9 cellular contexts compared by ENCODE assay signal in the genomic region with DNA sequence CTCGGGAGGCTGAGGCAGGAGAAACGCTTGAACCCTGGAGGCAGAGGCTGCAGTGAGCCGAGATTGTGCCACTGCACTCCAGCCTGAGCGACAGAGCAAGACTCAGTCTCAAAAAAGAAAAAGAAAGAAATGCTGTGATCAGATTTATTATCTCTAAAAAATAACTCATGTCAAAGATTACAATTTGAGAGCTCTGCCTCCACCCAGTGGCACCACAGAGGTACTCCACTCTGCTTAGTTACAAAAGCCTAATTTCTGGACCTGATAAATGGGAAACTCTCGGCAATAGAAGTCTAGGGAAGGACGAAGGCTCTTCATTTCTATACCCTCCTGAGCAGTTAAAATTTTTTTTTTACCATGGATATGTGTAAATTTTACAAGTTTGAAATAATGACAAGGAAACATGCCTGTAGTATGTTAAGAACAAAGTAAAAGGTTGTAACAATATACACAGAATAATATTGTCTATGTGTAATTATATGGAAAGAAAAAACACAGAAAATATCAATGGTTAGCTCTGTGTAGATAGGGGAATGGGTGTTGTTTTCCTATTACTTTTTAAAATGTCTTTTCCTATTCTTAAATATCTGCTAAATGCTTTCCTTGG.
DNase-seq lines count a peak whose midpoint lies in the region; ATAC-seq and TF ChIP-seq lines count a peak whose summit lies in the region.
"Had no signal": no experiment of that assay in that cellular context is flagged by ENCODE, and none has a peak within 500 bp of the region (broad histone marks: within the 10 kb centered on the region; RNA-seq: fewer than 3 reads in every experiment).

No MANE protein-coding gene starts in this region.

- peaks cover 28% of the 10 kb centered on the region for H3K4me1 Mint-ChIP-seq in activated CD8-positive, alpha-beta T cell treated with anti-CD3 and anti-CD28 coated beads for 36 hours (ENCODE audit: low read depth)
- H3K4me1 Mint-ChIP-seq in natural killer cell treated with Interleukin-12 subunit alpha and Interleukin-12 subunit beta and Interleukin-15 and Interleukin-18, amount 100 ng/mL, for 72 hours (ENCODE audit: low read depth in 2 of 2) = peaks cover 13 to 28% of the 10 kb centered on the region in 2 donors

- POLR2A ChIA-PET in BJ (lab: Charles Lee) = interaction anchor here (0.6 kb wide), 3 partner anchors 100 to 150 kb away, joined by 3 to 4 read pairs (median 3); a partner anchor contains a TSS
- POLR2A ChIA-PET in activated CD8-positive, alpha-beta T cell treated with anti-CD3 and anti-CD28 coated beads for 36 hours (lab: Charles Lee) = interaction anchor here (1.0 kb wide), 1 partner anchor 149 kb away, joined by 3 read pairs; a partner anchor contains a TSS

- intact Hi-C loops in activated CD8-positive, alpha-beta T cell treated with anti-CD3 and anti-CD28 coated beads for 36 hours (cut with micrococcal nuclease) = loop anchor here (5.0 kb wide), 2 partner anchors 223 to 553 kb away; no protein-coding TSS in a partner anchor

- no peak for DNase-seq in BJ (ENCODE audit: low read depth)
- DNase-seq in NCI-H774 (lab: John Stamatoyannopoulos, UW) = peak; percentile 38
- DNase-seq in activated CD8-positive, alpha-beta T cell treated with anti-CD3 and anti-CD28 coated beads for 36 hours = peak; percentile 69
- no peak for DNase-seq in epithelial cell of proximal tubule (ENCODE audit: low read depth)
- no peak for DNase-seq in natural killer cell treated with Interleukin-12 subunit alpha and Interleukin-12 subunit beta and Interleukin-15 and Interleukin-18, amount 100 ng/mL, for 72 hours (ENCODE audit: low spot score)
- DNase-seq in stromal cell of bone marrow (ENCODE audit: low read depth) = peak; percentile 53

- no peaks in the 10 kb centered on the region for H3K27me3 ChIP-seq in BJ (ENCODE audit: control insufficient read depth, insufficient read depth, low read length)

- no peaks in the 10 kb centered on the region for H3K36me3 ChIP-seq in BJ (ENCODE audit: control insufficient read depth, insufficient read depth, low read length)

- H3K4me3 ChIP-seq in BJ (ENCODE audit: low read depth, low read length) (no peak overlapping the region), epithelial cell of proximal tubule (ENCODE audit: low read depth, low read length) (no peak overlapping the region)

- no peak overlapping the region for H3K4me3 Mint-ChIP-seq in activated CD8-positive, alpha-beta T cell treated with anti-CD3 and anti-CD28 coated beads for 36 hours
- no peak overlapping the region for H3K4me3 Mint-ChIP-seq in natural killer cell treated with Interleukin-12 subunit alpha and Interleukin-12 subunit beta and Interleukin-15 and Interleukin-18, amount 100 ng/mL, for 72 hours
- H3K4me3 Mint-ChIP-seq: IgD-negative memory B cell had no signal

- peak; percentile 48 for ATAC-seq in GM19328 (IDR thresholded peaks at IDR 0.05; ENCODE audit: unreplicated experiment)
- peak; percentile 84 for ATAC-seq in HG03442 (IDR thresholded peaks at IDR 0.05; ENCODE audit: unreplicated experiment)
- ATAC-seq in activated CD8-positive, alpha-beta T cell treated with anti-CD3 and anti-CD28 coated beads for 36 hours = peak; percentile 86
- peak; percentile 62 to 69 for ATAC-seq in natural killer cell treated with Interleukin-12 subunit alpha and Interleukin-12 subunit beta and Interleukin-15 and Interleukin-18, amount 100 ng/mL, for 72 hours

- H3K36me3 Mint-ChIP-seq in activated CD8-positive, alpha-beta T cell treated with anti-CD3 and anti-CD28 coated beads for 36 hours (ENCODE audit: low read depth) = peaks cover 12% of the 10 kb centered on the region
- H3K36me3 Mint-ChIP-seq in natural killer cell treated with Interleukin-12 subunit alpha and Interleukin-12 subunit beta and Interleukin-15 and Interleukin-18, amount 100 ng/mL, for 72 hours = no peaks in the 10 kb centered on the region

- CTCF ChIA-PET in BJ (lab: Yijun Ruan, JAX) = interaction anchor here (0.6 to 1.8 kb wide), 14 partner anchors 9 to 1083 kb away, joined by 3 to 7 read pairs (median 4); no protein-coding TSS in a partner anchor
- CTCF ChIA-PET in activated CD8-positive, alpha-beta T cell treated with anti-CD3 and anti-CD28 coated beads for 36 hours (lab: Charles Lee) = interaction anchor here (0.6 to 2.3 kb wide), 18 partner anchors 9 to 511 kb away, joined by 3 to 12 read pairs (median 4); a partner anchor contains a TSS

- H3K9me3 Mint-ChIP-seq in activated CD8-positive, alpha-beta T cell treated with anti-CD3 and anti-CD28 coated beads for 36 hours = no peaks in the 10 kb centered on the region
- no peaks in the 10 kb centered on the region for H3K9me3 Mint-ChIP-seq in natural killer cell treated with Interleukin-12 subunit alpha and Interleukin-12 subunit beta and Interleukin-15 and Interleukin-18, amount 100 ng/mL, for 72 hours
- H3K9me3 Mint-ChIP-seq: IgD-negative memory B cell had no signal

- TF ChIP-seq CTCF in BJ (IDR thresholded peaks at IDR 0.05; ENCODE audit: insufficient read depth, low read depth, low read length) (peak; percentile 83), epithelial cell of proximal tubule (conservative IDR thresholded peaks at IDR 0.05; ENCODE audit: low read depth, low read length) (peak; percentile 87)
- peak; percentile 95 for TF ChIP-seq CTCF in activated CD8-positive, alpha-beta T cell treated with anti-CD3 and anti-CD28 coated beads for 36 hours (IDR thresholded peaks at IDR 0.05)

- H3K27ac Mint-ChIP-seq in activated CD8-positive, alpha-beta T cell treated with anti-CD3 and anti-CD28 coated beads for 36 hours = no peak overlapping the region
- no peak overlapping the region for H3K27ac Mint-ChIP-seq in natural killer cell treated with Interleukin-12 subunit alpha and Interleukin-12 subunit beta and Interleukin-15 and Interleukin-18, amount 100 ng/mL, for 72 hours

- H3K27me3 Mint-ChIP-seq in activated CD8-positive, alpha-beta T cell treated with anti-CD3 and anti-CD28 coated beads for 36 hours = no peaks in the 10 kb centered on the region
- H3K27me3 Mint-ChIP-seq in natural killer cell treated with Interleukin-12 subunit alpha and Interleukin-12 subunit beta and Interleukin-15 and Interleukin-18, amount 100 ng/mL, for 72 hours = no peaks in the 10 kb centered on the region
- H3K27me3 Mint-ChIP-seq: IgD-negative memory B cell had no signal

Comparison
In these comparisons a context has a peak if more than half of its experiments do, and no peak if none do; other contexts are left out.
1. DNase-seq: peak in NCI-H774 (single experiment), activated CD8-positive, alpha-beta T cell treated with anti-CD3 and anti-CD28 coated beads for 36 hours (single experiment) and stromal cell of bone marrow (single experiment); none in BJ (single experiment), epithelial cell of proximal tubule (single experiment) and natural killer cell treated with Interleukin-12 subunit alpha and Interleukin-12 subunit beta and Interleukin-15 and Interleukin-18, amount 100 ng/mL, for 72 hours (single experiment).
2. Peak in every context shown above with its lines, with median percentiles within 50 percentile points of each other: CTCF ChIP-seq and ATAC-seq.